Comparison of ENCODE assay signal across 13 cellular contexts in the genomic region with DNA sequence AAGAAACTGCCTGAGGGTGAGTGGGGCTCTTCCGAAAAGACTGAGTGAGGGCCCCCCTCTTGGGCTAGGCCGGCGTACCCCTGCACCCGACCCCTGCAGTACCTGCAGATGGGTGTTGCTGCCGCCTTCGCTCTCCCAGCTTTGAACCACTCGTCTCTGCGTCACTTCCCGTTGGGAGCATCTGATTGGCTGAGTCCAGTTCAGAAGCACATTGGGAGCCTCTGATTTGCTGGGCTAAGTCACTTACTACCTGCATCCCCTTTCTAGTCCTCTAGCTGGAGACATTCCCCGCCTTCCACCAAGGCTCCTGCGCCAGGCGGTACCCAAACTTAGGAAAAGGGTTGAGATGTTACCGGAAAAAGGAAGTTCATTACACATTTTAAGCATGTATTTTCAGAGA. TPM values are rescaled to one million over a fixed set of nuclear protein-coding genes. Genes with fewer than 3 reads are reported as not detected.
DNase-seq lines count a peak whose midpoint lies in the region; ATAC-seq and TF ChIP-seq lines count a peak whose summit lies in the region.
"Had no signal": no experiment of that assay in that cellular context is flagged by ENCODE, and none has a peak within 500 bp of the region (broad histone marks: within the 10 kb centered on the region; RNA-seq: fewer than 3 reads in every experiment).

No MANE protein-coding gene starts in this region.

- no peak overlapping the region for H3K23ac ChIP-seq in H9 (ENCODE audit: insufficient read length, low read depth, low read length)

- H3K4me1 ChIP-seq in H9 (ENCODE audit: insufficient read depth, low read length): peaks cover 6% of the 10 kb centered on the region; the same call in 1 of the 2 replicates
- H3K4me1 ChIP-seq in endodermal cell (ENCODE audit: control insufficient read depth, insufficient read depth, low read length): peaks cover 4% of the 10 kb centered on the region
- peaks cover 11% of the 10 kb centered on the region for H3K4me1 ChIP-seq in testis
- H3K4me1 ChIP-seq in psoas muscle: no peaks in the 10 kb centered on the region
- H3K4me1 ChIP-seq: BLaER1 had no signal

- H3K23me2 ChIP-seq in H9 (ENCODE audit: insufficient read length, low read depth, low read length, poor library complexity, severe bottlenecking): no peaks in the 10 kb centered on the region

- H2BK120ac ChIP-seq in H9 (ENCODE audit: low read depth, low read length, poor library complexity, severe bottlenecking): no peak overlapping the region

- H3K18ac ChIP-seq in H9 (ENCODE audit: insufficient read length, low read depth, low read length): no peak overlapping the region

- H3K4me3 ChIP-seq in astrocyte of the cerebellum (ENCODE audit: low read depth, low read length) (no peak overlapping the region), endodermal cell (ENCODE audit: low read length) (no peak overlapping the region), testis (peak overlapping the region; percentile 9 to 30), psoas muscle (no peak overlapping the region)
- H3K4me3 ChIP-seq: A549, BLaER1 had no signal

- H3K27ac Mint-ChIP-seq in H9 (peak overlapping the region in 1 of 3 experiments; percentile 57; a peak in 2 of 7 replicates), endodermal cell (no peak overlapping the region)

- no peak overlapping the region for H3K4me3 Mint-ChIP-seq in H9
- no peak overlapping the region for H3K4me3 Mint-ChIP-seq in endodermal cell
- H3K4me3 Mint-ChIP-seq: CD4-positive, CD25-positive, alpha-beta regulatory T cell had no signal

- no CpG with 5 or more reads among the region's 13 CpGs for WGBS in H9 (ENCODE audit: extremely low coverage, insufficient read length, low lambda C conversion rate)
- 95% methylated on average over 10 to 13 of the region's 13 CpGs for WGBS in endodermal cell (ENCODE audit: insufficient coverage in 1 of 2, insufficient read length in 1 of 2), 2 experiments
- 66 to 91% methylated on average over 13 of the region's 13 CpGs for WGBS in testis, 2 donors
- WGBS in psoas muscle, 3 donors: 96 to 99% (median 97%) methylated on average over 13 of the region's 13 CpGs

- H3K27me3 Mint-ChIP-seq in H9 (ENCODE audit: low read depth) (no peaks in the 10 kb centered on the region), endodermal cell (ENCODE audit: insufficient read depth) (no peaks in the 10 kb centered on the region)

- ATAC-seq in psoas muscle: no peak

- no peak overlapping the region for H2BK12ac ChIP-seq in H9 (ENCODE audit: insufficient read length, low read depth, low read length)

- H2BK15ac ChIP-seq in H9 (ENCODE audit: low read depth, low read length): no peak overlapping the region

- H4K91ac ChIP-seq in H9 (ENCODE audit: insufficient read length, low read depth, low read length): no peak overlapping the region

- H3K27me3 ChIP-seq in H9 (ENCODE audit: insufficient read depth, low read length) (no peaks in the 10 kb centered on the region), endodermal cell (ENCODE audit: control insufficient read depth, insufficient read depth, low read length, poor library complexity, severe bottlenecking) (no peaks in the 10 kb centered on the region), testis (no peaks in the 10 kb centered on the region), psoas muscle (ENCODE audit: insufficient read depth in 3 of 3, low read length in 2 of 3) (no peaks in the 10 kb centered on the region)
- H3K27me3 ChIP-seq: BLaER1 had no signal

- H4K8ac ChIP-seq in H9 (replicated peaks; ENCODE audit: insufficient read length, low read depth, low read length): no peak overlapping the region

- H3K9me3 Mint-ChIP-seq in H9 (no peaks in the 10 kb centered on the region; a peak in 1 of 5 replicates), endodermal cell (no peaks in the 10 kb centered on the region)

- H4K20me1 ChIP-seq in H9 (ENCODE audit: control insufficient read depth, insufficient read depth, insufficient read length): no peaks in the 10 kb centered on the region
- H4K20me1 ChIP-seq: BLaER1 had no signal

- no peak overlapping the region for H3T11ph ChIP-seq in H9 (ENCODE audit: low read length)

- H3K4me2 ChIP-seq in H9 (ENCODE audit: insufficient read depth, insufficient read length, low read length): no peak overlapping the region
- H3K4me2 ChIP-seq: A549, BLaER1 had no signal

- H3K27ac ChIP-seq in H9 (ENCODE audit: insufficient read length, low read depth, low read length): no peak overlapping the region
- no peak overlapping the region for H3K27ac ChIP-seq in endodermal cell (ENCODE audit: low read depth, low read length)
- no peak overlapping the region for H3K27ac ChIP-seq in testis
- no peak overlapping the region for H3K27ac ChIP-seq in psoas muscle
- H3K27ac ChIP-seq: A549, BLaER1, HL-60 had no signal

- no peak overlapping the region for H2AFZ ChIP-seq in H9 (ENCODE audit: low read length)

- no peaks in the 10 kb centered on the region for H3K36me3 ChIP-seq in endodermal cell (ENCODE audit: control insufficient read depth, insufficient read depth, low read length)
- H3K36me3 ChIP-seq in testis (ENCODE audit: low read depth, missing control alignments): no peaks in the 10 kb centered on the region
- no peaks in the 10 kb centered on the region for H3K36me3 ChIP-seq in psoas muscle (ENCODE audit: insufficient read depth in 1 of 2, low read depth in 1 of 2)
- H3K36me3 ChIP-seq: BLaER1 had no signal

- no peak overlapping the region for H3K56ac ChIP-seq in H9 (ENCODE audit: insufficient read length, low read depth, low read length)

- H3K79me1 ChIP-seq in H9 (ENCODE audit: insufficient read depth, low read depth, low read length, poor library complexity, severe bottlenecking): no peaks in the 10 kb centered on the region

- H2BK5ac ChIP-seq in H9 (ENCODE audit: insufficient read length, low read length): no peak overlapping the region

- H3K79me2 ChIP-seq in H9 (ENCODE audit: insufficient read depth, low read length): no peaks in the 10 kb centered on the region

- H3K36me3 Mint-ChIP-seq in H9 (ENCODE audit: insufficient read depth in 1 of 3, low read depth in 3 of 3) (peaks cover 0 to 3% (median 1%) of the 10 kb centered on the region in 3 experiments; a peak in 1 of 7 replicates), endodermal cell (ENCODE audit: low read depth) (no peaks in the 10 kb centered on the region)
- H3K36me3 Mint-ChIP-seq: CD4-positive, CD25-positive, alpha-beta regulatory T cell had no signal

- H3K4me1 Mint-ChIP-seq in H9: peaks cover 38 to 39% of the 10 kb centered on the region in 2 experiments
- H3K4me1 Mint-ChIP-seq in endodermal cell: peaks cover 33% of the 10 kb centered on the region
- H3K4me1 Mint-ChIP-seq: CD4-positive, CD25-positive, alpha-beta regulatory T cell had no signal

- TF ChIP-seq CTCF in H9 (conservative IDR thresholded peaks at IDR 0.05) (peak; percentile 42; the same call in 2 of the 3 replicates), astrocyte of the cerebellum (IDR thresholded peaks at IDR 0.05; ENCODE audit: low read depth, low read length, missing control alignments) (peak; percentile 2), endodermal cell (conservative IDR thresholded peaks at IDR 0.05) (peak; percentile 34), testis (IDR thresholded peaks at IDR 0.05) (no peak), psoas muscle (IDR thresholded peaks at IDR 0.05) (no peak)

- in situ Hi-C loops in astrocyte of the cerebellum (cut with HindIII; ENCODE audit: low sequenced_read_pairs): no loop called here

- H4K5ac ChIP-seq in H9 (ENCODE audit: insufficient read length, low read depth, low read length): no peak overlapping the region

- no peak overlapping the region for H2AK5ac ChIP-seq in H9 (ENCODE audit: insufficient read length, low read length)

- intact Hi-C loops in testis (cut with DNase I; ENCODE audit: low total_unique reads): loop anchor here (5.0 to 10.0 kb wide), 2 partner anchors 134 to 179 kb away; no protein-coding TSS in a partner anchor
- intact Hi-C loops in psoas muscle (cut with DNase I): loop anchor here in 1 of 2 donors (10.0 kb wide), 1 partner anchor 144 kb away; no protein-coding TSS in a partner anchor

- no peak overlapping the region for H3K4ac ChIP-seq in H9 (ENCODE audit: low read depth, low read length)

- no peak for TF ChIP-seq POLR2A in testis (IDR thresholded peaks at IDR 0.05)

- H3K9me3 ChIP-seq in H9 (ENCODE audit: control insufficient read depth, low read depth, low read length): no peaks in the 10 kb centered on the region
- H3K9me3 ChIP-seq in endodermal cell (ENCODE audit: control insufficient read depth, low read length): no peaks in the 10 kb centered on the region
- H3K9me3 ChIP-seq in testis: no peaks in the 10 kb centered on the region
- H3K9me3 ChIP-seq in psoas muscle: no peaks in the 10 kb centered on the region
- H3K9me3 ChIP-seq: A549, BLaER1 had no signal

- H3K9ac ChIP-seq in H9 (ENCODE audit: extremely low read depth, insufficient read length, low read length) (no peak overlapping the region), endodermal cell (ENCODE audit: extremely low read depth, low read length, poor library complexity, severe bottlenecking) (no peak overlapping the region)
- H3K9ac ChIP-seq: BLaER1 had no signal

- no peak overlapping the region for H3K14ac ChIP-seq in H9 (ENCODE audit: insufficient read depth, low read length)

- peak; percentile 47 for DNase-seq in H9
- no peak for DNase-seq in astrocyte of the cerebellum (ENCODE audit: low read depth)
- peak; percentile 44 for DNase-seq in endodermal cell
- DNase-seq in testis: peak; percentile 72
- DNase-seq in AG08395 (ENCODE audit: low spot score): no peak
- no peak for DNase-seq in psoas muscle
- DNase-seq in SIG-M5 treated with dmso at 0.1 percent for 504 hours (lab: John Stamatoyannopoulos, UW; ENCODE audit: unreplicated experiment): no peak
- DNase-seq: AML-193; CD4-positive, CD25-positive, alpha-beta regulatory T cell; KBM-7 had no signal

- H2BK20ac ChIP-seq in H9 (ENCODE audit: low read depth, low read length, poor library complexity, severe bottlenecking): no peak overlapping the region

RNA-seq across cellular contexts. Expression of gene WWC2, which starts 20.4 kb away (rescaled TPM):
- 99.3 and 106 TPM in 2 replicates for total RNA-seq in H9 (2021)
- total RNA-seq in endodermal cell: 100 to 1,000 TPM in 1 of 2 donors, 10 to 100 TPM in 1; 98.2 to 108 TPM
- polyA plus RNA-seq in endodermal cell (2013, experiment 1 of 2): 32.3 TPM
- 32.7 TPM for polyA plus RNA-seq in endodermal cell (2013, experiment 2 of 2)
- total RNA-seq in testis: 10 to 100 TPM; 64.2 to 76.7 TPM
- polyA plus RNA-seq in testis (ENCODE audit: insufficient read depth, low read depth, low replicate concordance): 34.4 TPM
- total RNA-seq in psoas muscle: 10 to 100 TPM in 3 of 4 donors, 1 to 10 TPM in 1; 7.8 to 15.5 (median 13.1) TPM
- polyA plus RNA-seq in psoas muscle: 1 to 10 TPM; 2.9 to 3.6 (median 3.3) TPM

Comparison
In these comparisons a context has a peak if more than half of its experiments do, and no peak if none do; other contexts are left out.
1. DNase-seq: peak in H9 (single experiment), endodermal cell (single experiment) and testis (single experiment); none in astrocyte of the cerebellum (single experiment), AG08395 (single experiment), psoas muscle (0 of 2) and SIG-M5 treated with dmso at 0.1 percent for 504 hours (single experiment).
2. CTCF ChIP-seq: peak in H9 (single experiment), astrocyte of the cerebellum (single experiment) and endodermal cell (single experiment); none in testis (0 of 3) and psoas muscle (single experiment).
3. H3K4me3 ChIP-seq: peak in testis (2 of 2); none in astrocyte of the cerebellum (single experiment), endodermal cell (single experiment) and psoas muscle (single experiment).